ENCODE assay signal across 13 cellular contexts in the genomic region with DNA sequence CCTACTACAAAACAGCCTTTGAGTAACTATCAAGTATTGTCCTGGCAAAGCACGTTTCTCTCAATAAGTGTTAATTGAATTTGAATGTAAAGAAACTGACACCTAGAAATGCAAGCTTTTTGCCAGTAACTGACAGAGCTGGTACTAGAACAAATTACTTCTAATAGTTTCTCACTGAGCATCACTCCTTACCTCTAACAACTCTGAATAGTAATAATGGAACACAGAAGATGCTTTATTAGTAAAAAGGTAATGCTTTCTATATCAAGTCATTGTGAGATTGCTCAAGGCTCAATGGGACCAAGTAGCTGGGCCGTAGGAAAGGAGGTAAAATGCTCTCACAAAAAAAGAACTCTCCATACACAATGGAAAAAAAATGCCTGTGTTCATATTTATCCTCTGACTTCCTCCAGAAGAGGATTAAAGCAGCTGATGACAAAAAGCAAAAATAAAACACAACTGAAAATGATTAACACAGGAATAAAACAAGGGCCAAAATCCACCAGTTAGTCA. TPM values are rescaled to one million over a fixed set of nuclear protein-coding genes. Genes with fewer than 3 reads are reported as not detected.
DNase-seq lines count a peak whose midpoint lies in the region; ATAC-seq and TF ChIP-seq lines count a peak whose summit lies in the region.
"Had no signal": no experiment of that assay in that cellular context is flagged by ENCODE, and none has a peak within 500 bp of the region (broad histone marks: within the 10 kb centered on the region; RNA-seq: fewer than 3 reads in every experiment).

No MANE protein-coding gene starts in this region.

- ATAC-seq in activated T-cell treated with anti-CD3 and anti-CD28 coated beads, Interleukin-2, amount 50 U/mL, for 72 hours (replicated peaks in 1 of 2): peak; percentile 43 to 59
- peak; percentile 38 for ATAC-seq in HG02571 (IDR thresholded peaks at IDR 0.05; ENCODE audit: unreplicated experiment)
- peak; percentile 44 for ATAC-seq in HG03378 (IDR thresholded peaks at IDR 0.05; ENCODE audit: unreplicated experiment)
- ATAC-seq: Panc1 had no signal

- H3K4me3 ChIP-seq in transverse colon: no peak overlapping the region
- H3K4me3 ChIP-seq: spleen had no signal

- no peak for DNase-seq in activated T-cell treated with anti-CD3 and anti-CD28 coated beads, Interleukin-2, amount 50 U/mL, for 72 hours
- DNase-seq in activated T-cell treated with anti-CD3 and anti-CD28 coated beads, Interleukin-2, amount 50 U/mL, for 48 hours: no peak
- DNase-seq in HT-29 (ENCODE audit: low spot score) (no peak), NCI-H2081 (lab: John Stamatoyannopoulos, UW) (no peak), A172 (ENCODE audit: low spot score) (no peak), transverse colon (no peak)
- DNase-seq: effector CD8-positive, alpha-beta T cell; hypothalamus; NCI-H1105 treated with DMSO at 0.1 percent for 48 hours; spleen had no signal

- TF ChIP-seq CTCF in transverse colon (IDR thresholded peaks at IDR 0.05): no peak

- peaks cover 28% of the 10 kb centered on the region for H3K4me1 Mint-ChIP-seq in activated T-cell treated with anti-CD3 and anti-CD28 coated beads, Interleukin-2, amount 50 U/mL, for 72 hours (ENCODE audit: low read depth)

- no peak for TF ChIP-seq POLR2A in transverse colon (IDR thresholded peaks at IDR 0.05)

- H3K4me3 Mint-ChIP-seq in activated T-cell treated with anti-CD3 and anti-CD28 coated beads, Interleukin-2, amount 50 U/mL, for 72 hours: peak overlapping the region; percentile 6 to 65

- in situ Hi-C loops in transverse colon (cut with MboI; ENCODE audit: low pct_ligation_motif_present in 1 of 4, low pct_unique_long_range_greater_than_20kb in 1 of 4, low sequenced_read_pairs in 3 of 4): no loop called here

- WGBS in transverse colon (ENCODE audit: low coverage in 1 of 2), 2 donors: 58 to 60% methylated on average over 2 of the region's 2 CpGs

- no peaks in the 10 kb centered on the region for H3K36me3 ChIP-seq in transverse colon

- H3K9me3 Mint-ChIP-seq in activated T-cell treated with anti-CD3 and anti-CD28 coated beads, Interleukin-2, amount 50 U/mL, for 72 hours: peaks cover 5 to 7% of the 10 kb centered on the region in 2 donors

- H3K27me3 ChIP-seq in transverse colon: no peaks in the 10 kb centered on the region
- H3K27me3 ChIP-seq: spleen had no signal

- intact Hi-C loops in transverse colon (cut with DNase I; ENCODE audit: low total_unique reads): no loop called here

- H3K27ac Mint-ChIP-seq in activated T-cell treated with anti-CD3 and anti-CD28 coated beads, Interleukin-2, amount 50 U/mL, for 72 hours: peak overlapping the region; percentile 66

- TF ChIP-seq EP300 in transverse colon (IDR thresholded peaks at IDR 0.05; ENCODE audit: low read depth): no peak

- peak overlapping the region in 1 of 4 donors; percentile 22 for H3K27ac ChIP-seq in transverse colon

- peaks cover 0 to 7% (median 0%) of the 10 kb centered on the region in 4 donors for H3K4me1 ChIP-seq in transverse colon

- H3K36me3 Mint-ChIP-seq in activated T-cell treated with anti-CD3 and anti-CD28 coated beads, Interleukin-2, amount 50 U/mL, for 72 hours (ENCODE audit: insufficient read depth in 2 of 2): peaks cover 6 to 12% of the 10 kb centered on the region in 2 donors

- peaks cover 3 to 8% of the 10 kb centered on the region in 2 donors for H3K9me3 ChIP-seq in transverse colon

- peaks cover 24% of the 10 kb centered on the region for H3K27me3 Mint-ChIP-seq in activated T-cell treated with anti-CD3 and anti-CD28 coated beads, Interleukin-2, amount 50 U/mL, for 72 hours (ENCODE audit: low read depth)

RNA-seq across cellular contexts. Expression of a gene that starts 11.8 kb away (rescaled TPM):
- 1 to 10 TPM; 3.1 to 3.8 TPM for total RNA-seq in activated T-cell treated with anti-CD3 and anti-CD28 coated beads, Interleukin-2, amount 50 U/mL, for 72 hours
- total RNA-seq in HT-29 (2014; rRNA removed; shearing (Covaris generic)): 0.41 and 1.3 TPM in 2 replicates
- 30.6 and 41.5 TPM in 2 replicates for total RNA-seq in A172 (2014; rRNA removed; shearing (Covaris generic))
- total RNA-seq in transverse colon: 10 to 100 TPM in 1 of 4 donors, 1 to 10 TPM in 2, not detected in 1; 3.4 to 16.5 (median 4.8) TPM
